Comparison of ENCODE assay signal across 8 cellular contexts in the genomic region with DNA sequence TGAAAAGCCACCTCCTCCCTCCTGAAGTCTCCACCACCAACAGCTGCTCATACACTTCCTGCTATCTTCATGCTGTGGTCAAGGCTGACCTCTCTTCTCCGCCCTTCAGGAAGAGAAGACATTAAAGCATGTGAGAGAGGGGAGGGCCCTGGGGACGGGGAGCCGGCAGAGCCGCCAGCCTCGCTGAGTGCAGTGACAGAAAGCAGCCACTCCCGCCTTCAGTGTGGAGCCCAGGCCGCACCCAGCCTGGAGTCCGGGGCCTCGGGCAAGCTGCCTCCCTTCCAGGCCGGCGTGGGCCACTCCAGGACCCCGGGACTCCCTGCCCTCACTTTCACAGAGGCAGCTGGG.
DNase-seq lines count a peak whose midpoint lies in the region; ATAC-seq lines count a peak whose summit lies in the region.

No MANE protein-coding gene starts in this region.

- H3K36me3 Mint-ChIP-seq in stimulated activated naive B cell treated with anti-CD40 and anti-IgM and Interleukin-4, amounts not matched to agents 10 μg/mL and 1 μg/mL and 100 μg/mL, for 72 hours: peaks cover 5 to 7% of the 10 kb centered on the region in 2 donors

- peaks cover 0 to 7% of the 10 kb centered on the region in 2 donors for H3K9me3 Mint-ChIP-seq in stimulated activated naive B cell treated with anti-CD40 and anti-IgM and Interleukin-4, amounts not matched to agents 10 μg/mL and 1 μg/mL and 100 μg/mL, for 72 hours

- peaks cover 31 to 61% of the 10 kb centered on the region in 2 donors for H3K27me3 Mint-ChIP-seq in stimulated activated naive B cell treated with anti-CD40 and anti-IgM and Interleukin-4, amounts not matched to agents 10 μg/mL and 1 μg/mL and 100 μg/mL, for 72 hours

- H3K4me1 Mint-ChIP-seq in stimulated activated naive B cell treated with anti-CD40 and anti-IgM and Interleukin-4, amounts not matched to agents 10 μg/mL and 1 μg/mL and 100 μg/mL, for 72 hours: peaks cover 37 to 61% of the 10 kb centered on the region in 2 donors

- H3K27ac Mint-ChIP-seq in stimulated activated naive B cell treated with anti-CD40 and anti-IgM and Interleukin-4, amounts not matched to agents 10 μg/mL and 1 μg/mL and 100 μg/mL, for 72 hours: no peak overlapping the region

- H3K4me3 Mint-ChIP-seq in stimulated activated naive B cell treated with anti-CD40 and anti-IgM and Interleukin-4, amounts not matched to agents 10 μg/mL and 1 μg/mL and 100 μg/mL, for 72 hours: no peak overlapping the region

- peak; percentile 16 to 28 for ATAC-seq in stimulated activated naive B cell treated with anti-CD40 and anti-IgM and Interleukin-4, amounts not matched to agents 10 μg/mL and 1 μg/mL and 100 μg/mL, for 72 hours (replicated peaks)
- ATAC-seq in GM19455 (IDR thresholded peaks at IDR 0.05; ENCODE audit: unreplicated experiment): no peak

- DNase-seq in DMS53 (lab: John Stamatoyannopoulos, UW) (peak; percentile 50), DMS53 treated with DMSO at 0.1 percent for 48 hours (lab: John Stamatoyannopoulos, UW; ENCODE audit: unreplicated experiment) (no peak), SKM-1 (lab: John Stamatoyannopoulos, UW; ENCODE audit: unreplicated experiment) (peak; percentile 48), hepatic stellate cell (ENCODE audit: low spot score) (peak; percentile 63), AG08396 (ENCODE audit: low spot score) (no peak)
- no peak for DNase-seq in stimulated activated naive B cell treated with anti-CD40 and anti-IgM and Interleukin-4, amounts not matched to agents 10 μg/mL and 1 μg/mL and 100 μg/mL, for 72 hours
- DNase-seq in stimulated activated CD4-positive, alpha-beta T cell treated with anti-CD3 and anti-CD28 coated beads, Interleukin-15, amount 100 ng/mL, for 24 hours: no peak

Comparison
In these comparisons a context has a peak if more than half of its experiments do, and no peak if none do; other contexts are left out.
1. DNase-seq: peak in DMS53 (single experiment), SKM-1 (single experiment) and hepatic stellate cell (single experiment); none in DMS53 treated with DMSO at 0.1 percent for 48 hours (single experiment), stimulated activated naive B cell treated with anti-CD40 and anti-IgM and Interleukin-4, amounts not matched to agents 10 μg/mL and 1 μg/mL and 100 μg/mL, for 72 hours (single experiment), stimulated activated CD4-positive, alpha-beta T cell treated with anti-CD3 and anti-CD28 coated beads, Interleukin-15, amount 100 ng/mL, for 24 hours (single experiment) and AG08396 (single experiment).